ENCODE assay signal across 11 cellular contexts in genomic region chr2:197208029-197208428, GRCh38.
DNase-seq lines count a peak whose midpoint lies in the region; TF ChIP-seq lines count a peak whose summit lies in the region.
"Had no signal": no experiment of that assay in that cellular context is flagged by ENCODE, and none has a peak within 500 bp of the region (broad histone marks: within the 10 kb centered on the region; RNA-seq: fewer than 3 reads in every experiment).

No MANE protein-coding gene starts in this region.

- H3K4me1 Mint-ChIP-seq in activated T-cell treated with anti-CD3 and anti-CD28 coated beads, Interleukin-2, amount 50 U/mL, for 24 hours (ENCODE audit: low read depth), result peaks cover 96% of the 10 kb centered on the region
- peaks cover 80% of the 10 kb centered on the region for H3K4me1 Mint-ChIP-seq in T-helper 2 cell treated with Interferon-gamma antibody and Interleukin-4, amounts not matched to agents 5 μg/mL and 100 μg/mL, for 36 hours (ENCODE audit: low read depth)

- H3K27ac ChIP-seq in esophagus muscularis mucosa (replicated peaks in 1 of 4) (no peak overlapping the region), stomach (peak overlapping the region in 4 of 5 donors; percentile 7 to 76 (median 54))
- H3K27ac ChIP-seq: neural progenitor cell, thyroid gland had no signal

- no peak for DNase-seq in activated T-cell treated with anti-CD3 and anti-CD28 coated beads, Interleukin-2, amount 50 U/mL, for 24 hours
- no peak for DNase-seq in activated T-cell treated with anti-CD3 and anti-CD28 coated beads, Interleukin-2, amount 50 U/mL, for 1 hour
- no peak for DNase-seq in T-helper 2 cell treated with Interferon-gamma antibody and Interleukin-4, amounts not matched to agents 5 μg/mL and 100 μg/mL, for 36 hours (ENCODE audit: low spot score)
- DNase-seq in esophagus muscularis mucosa (ENCODE audit: extremely low spot score) (peak; percentile 5), stomach (no peak), NCI-H2029 (lab: John Stamatoyannopoulos, UW) (no peak), NCI-H2081 treated with DMSO at 0.1 percent for 48 hours (lab: John Stamatoyannopoulos, UW) (no peak)
- DNase-seq in activated effector memory CD4-positive, alpha-beta T cell treated with anti-CD3 and anti-CD28 coated beads, Interleukin-2, amount 50 U/mL, for 16 hours, result no peak
- DNase-seq: HFFc6, thyroid gland had no signal

- H3K9me3 Mint-ChIP-seq in activated T-cell treated with anti-CD3 and anti-CD28 coated beads, Interleukin-2, amount 50 U/mL, for 24 hours, result no peaks in the 10 kb centered on the region
- H3K9me3 Mint-ChIP-seq in T-helper 2 cell treated with Interferon-gamma antibody and Interleukin-4, amounts not matched to agents 5 μg/mL and 100 μg/mL, for 36 hours, result no peaks in the 10 kb centered on the region
- H3K9me3 Mint-ChIP-seq: HFFc6, neural progenitor cell had no signal

- H3K27me3 ChIP-seq in esophagus muscularis mucosa, result no peaks in the 10 kb centered on the region
- no peaks in the 10 kb centered on the region for H3K27me3 ChIP-seq in stomach
- H3K27me3 ChIP-seq: neural progenitor cell, thyroid gland had no signal

- TF ChIP-seq POLR2A in esophagus muscularis mucosa (IDR thresholded peaks at IDR 0.05; ENCODE audit: low read depth), result no peak
- no peak for TF ChIP-seq POLR2A in stomach (IDR thresholded peaks at IDR 0.05)

- intact Hi-C loops in esophagus muscularis mucosa (cut with DNase I), result no loop called here
- intact Hi-C loops in stomach (cut with DNase I; ENCODE audit: low total_unique reads), result no loop called here

- H3K27me3 Mint-ChIP-seq in activated T-cell treated with anti-CD3 and anti-CD28 coated beads, Interleukin-2, amount 50 U/mL, for 24 hours, result no peaks in the 10 kb centered on the region
- H3K27me3 Mint-ChIP-seq in T-helper 2 cell treated with Interferon-gamma antibody and Interleukin-4, amounts not matched to agents 5 μg/mL and 100 μg/mL, for 36 hours (ENCODE audit: low read depth), result no peaks in the 10 kb centered on the region

- TF ChIP-seq EP300 in esophagus muscularis mucosa (IDR thresholded peaks at IDR 0.05) (no peak), stomach (IDR thresholded peaks at IDR 0.05) (no peak)

- H3K36me3 Mint-ChIP-seq in activated T-cell treated with anti-CD3 and anti-CD28 coated beads, Interleukin-2, amount 50 U/mL, for 24 hours (ENCODE audit: low read depth), result peaks cover 24% of the 10 kb centered on the region
- H3K36me3 Mint-ChIP-seq in T-helper 2 cell treated with Interferon-gamma antibody and Interleukin-4, amounts not matched to agents 5 μg/mL and 100 μg/mL, for 36 hours (ENCODE audit: low read depth), result peaks cover 36% of the 10 kb centered on the region
- H3K36me3 Mint-ChIP-seq: neural progenitor cell had no signal

- H3K4me1 ChIP-seq in esophagus muscularis mucosa (peaks cover 4 to 84% (median 74%) of the 10 kb centered on the region in 4 donors), stomach (peaks cover 20 to 81% (median 47%) of the 10 kb centered on the region in 4 donors)
- H3K4me1 ChIP-seq: neural progenitor cell had no signal

- no peak overlapping the region for H3K4me3 ChIP-seq in esophagus muscularis mucosa
- no peak overlapping the region for H3K4me3 ChIP-seq in stomach
- H3K4me3 ChIP-seq: neural progenitor cell, thyroid gland had no signal

- TF ChIP-seq CTCF in esophagus muscularis mucosa (IDR thresholded peaks at IDR 0.05) (no peak), stomach (IDR thresholded peaks at IDR 0.05) (no peak)

- 79% methylated on average over 5 of the region's 5 CpGs for WGBS in esophagus muscularis mucosa
- WGBS in stomach, 5 donors, result 73 to 83% (median 77%) methylated on average over 5 of the region's 5 CpGs

- peak overlapping the region; percentile 97 for H3K27ac Mint-ChIP-seq in activated T-cell treated with anti-CD3 and anti-CD28 coated beads, Interleukin-2, amount 50 U/mL, for 24 hours
- H3K27ac Mint-ChIP-seq in T-helper 2 cell treated with Interferon-gamma antibody and Interleukin-4, amounts not matched to agents 5 μg/mL and 100 μg/mL, for 36 hours, result peak overlapping the region; percentile 82
- H3K27ac Mint-ChIP-seq: HFFc6, neural progenitor cell had no signal

- H3K4me3 Mint-ChIP-seq in activated T-cell treated with anti-CD3 and anti-CD28 coated beads, Interleukin-2, amount 50 U/mL, for 24 hours, result peak overlapping the region; percentile 51
- H3K4me3 Mint-ChIP-seq in T-helper 2 cell treated with Interferon-gamma antibody and Interleukin-4, amounts not matched to agents 5 μg/mL and 100 μg/mL, for 36 hours, result peak overlapping the region; percentile 74
- H3K4me3 Mint-ChIP-seq: HFFc6, neural progenitor cell had no signal

- H3K9me3 ChIP-seq in esophagus muscularis mucosa, result no peaks in the 10 kb centered on the region
- H3K9me3 ChIP-seq in stomach, result no peaks in the 10 kb centered on the region
- H3K9me3 ChIP-seq: thyroid gland had no signal

- no peaks in the 10 kb centered on the region for H3K36me3 ChIP-seq in esophagus muscularis mucosa
- no peaks in the 10 kb centered on the region for H3K36me3 ChIP-seq in stomach
- H3K36me3 ChIP-seq: neural progenitor cell, thyroid gland had no signal

Comparison
In these comparisons a context has a peak if more than half of its experiments do, and no peak if none do; other contexts are left out.
1. H3K27ac ChIP-seq: peak in stomach (4 of 5); none in esophagus muscularis mucosa (0 of 4).